8 cellular contexts compared by ENCODE assay signal in the genomic region with DNA sequence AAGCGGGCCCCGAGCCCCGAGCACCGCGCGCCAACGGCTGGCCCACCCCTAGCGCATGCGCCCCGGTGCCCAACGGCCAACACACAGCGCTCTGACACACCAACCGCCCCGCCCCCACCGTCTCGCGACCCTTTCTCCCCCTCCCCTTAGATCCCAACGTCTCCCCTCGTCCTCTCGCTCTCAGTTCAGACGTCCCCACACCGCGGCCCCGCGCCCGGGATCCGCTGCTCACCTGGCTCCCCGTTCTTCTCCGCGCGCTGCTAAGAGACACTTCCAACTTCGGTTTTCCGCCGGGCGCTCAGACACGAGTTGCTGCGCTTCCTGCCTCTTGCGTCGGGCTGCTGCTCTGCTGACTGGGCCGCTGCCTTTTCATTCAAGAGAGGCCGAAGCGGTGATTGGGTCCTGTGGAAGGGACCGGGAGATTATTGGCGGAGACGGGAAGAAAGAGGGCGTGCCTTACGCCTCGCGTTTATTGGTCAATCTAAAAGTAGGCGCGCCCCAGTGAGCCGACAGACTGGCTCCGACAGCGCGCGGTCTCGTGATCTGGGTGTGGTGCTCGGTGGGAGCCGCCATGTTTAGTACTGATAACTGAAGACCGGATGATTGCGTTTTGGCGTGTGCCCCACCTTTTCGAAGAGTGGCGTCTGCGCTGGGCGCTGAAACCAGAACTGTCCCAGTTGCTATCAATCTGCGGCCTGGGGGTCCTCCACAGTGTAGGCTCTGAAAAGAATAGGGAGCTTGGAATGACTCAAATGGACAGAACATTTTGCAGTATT. TPM values are rescaled to one million over a fixed set of nuclear protein-coding genes. Genes with fewer than 3 reads are reported as not detected.
DNase-seq lines count a peak whose midpoint lies in the region; ATAC-seq and TF ChIP-seq lines count a peak whose summit lies in the region.

TSS of gene DDX39A (minus strand) at position 304 of the 776 bp plus-strand sequence. CDS start 6,121 bp downstream, outside the sequence.

- ATAC-seq in HG02588 (IDR thresholded peaks at IDR 0.05; ENCODE audit: unreplicated experiment) = peak; percentile 81
- peak; percentile 99 for ATAC-seq in SK-N-SH treated with all-trans-retinoic acid at 6 μM for 48 hours

- peaks cover 19% of the 10 kb centered on the region for H3K36me3 Mint-ChIP-seq in activated naive CD4-positive, alpha-beta T cell treated with anti-CD3 and anti-CD28 coated beads, Interleukin-2, amount 50 U/mL, for 24 hours

- H3K4me3 Mint-ChIP-seq in activated naive CD4-positive, alpha-beta T cell treated with anti-CD3 and anti-CD28 coated beads, Interleukin-2, amount 50 U/mL, for 24 hours = peak within 1 kb of the TSS; percentile 99

- DNase-seq in GM06990 (ENCODE audit: extremely low read depth, insufficient read length) = peak; percentile 93
- DNase-seq in NCI-H1092 (lab: John Stamatoyannopoulos, UW) = peak; percentile 99
- peak; percentile 97 for DNase-seq in glomerular endothelial cell (ENCODE audit: extremely low read depth, low read depth, low spot score)
- peak; percentile 97 for DNase-seq in occipital lobe (lab: John Stamatoyannopoulos, UW)

- no peaks in the 10 kb centered on the region for H3K27me3 Mint-ChIP-seq in activated naive CD4-positive, alpha-beta T cell treated with anti-CD3 and anti-CD28 coated beads, Interleukin-2, amount 50 U/mL, for 24 hours

- H3K27ac ChIP-seq in temporal lobe (ENCODE audit: low read depth, low read length) = peak within 1 kb of the TSS; percentile 89

- no peak for TF ChIP-seq CTCF in GM06990 (IDR thresholded peaks at IDR 0.05; ENCODE audit: insufficient read depth, low read length, poor library complexity, severe bottlenecking)

- H3K4me3 ChIP-seq in GM06990 (replicated peaks; ENCODE audit: low read depth, low read length) = peak within 1 kb of the TSS; percentile 92

- H3K4me1 Mint-ChIP-seq in activated naive CD4-positive, alpha-beta T cell treated with anti-CD3 and anti-CD28 coated beads, Interleukin-2, amount 50 U/mL, for 24 hours = peaks cover 33% of the 10 kb centered on the region

- peak within 1 kb of the TSS; percentile 100 for H3K27ac Mint-ChIP-seq in activated naive CD4-positive, alpha-beta T cell treated with anti-CD3 and anti-CD28 coated beads, Interleukin-2, amount 50 U/mL, for 24 hours

- H3K27me3 ChIP-seq in GM06990 (replicated peaks; ENCODE audit: control insufficient read depth, insufficient read depth, low read length) = no peaks in the 10 kb centered on the region

- H3K9me3 Mint-ChIP-seq in activated naive CD4-positive, alpha-beta T cell treated with anti-CD3 and anti-CD28 coated beads, Interleukin-2, amount 50 U/mL, for 24 hours = no peaks in the 10 kb centered on the region

- H3K36me3 ChIP-seq in GM06990 (ENCODE audit: control insufficient read depth, insufficient read depth, low read length) = peaks cover 4% of the 10 kb centered on the region; the same call in 1 of the 2 replicates

TF ChIP-seq in SK-N-SH treated with all-trans-retinoic acid at 6 μM for 48 hours, 23 proteins besides CTCF, POLR2A, EP300 and RAD21:
- TF ChIP-seq ZNF565 (CRISPR knock-in tag; conservative IDR thresholded peaks at IDR 0.05; ENCODE audit: low read depth) (0 out of 2 replicates have a peak, but pooled peaks have one; percentile 43), ZNF8 (CRISPR knock-in tag; IDR thresholded peaks at IDR 0.05) (no peak)
TF ChIP-seq in SK-N-SH treated with all-trans-retinoic acid at 6 μM for 48 hours: peak in this region for 1.

RNA-seq across cellular contexts. Expression of gene DDX39A, which starts in this region (rescaled TPM):
- total RNA-seq in glomerular endothelial cell = 94.5 and 117 TPM in 2 replicates
- 26.2 TPM for total RNA-seq in occipital lobe
- total RNA-seq in temporal lobe = 23.1 TPM

Comparison
In these comparisons a context has a peak if more than half of its experiments do, and no peak if none do; other contexts are left out.
1. Peak in every context shown above with its lines: DNase-seq, ATAC-seq, H3K4me3 ChIP-seq and H3K27ac ChIP-seq.